Comparison of ENCODE assay signal across 8 cellular contexts in the genomic region with DNA sequence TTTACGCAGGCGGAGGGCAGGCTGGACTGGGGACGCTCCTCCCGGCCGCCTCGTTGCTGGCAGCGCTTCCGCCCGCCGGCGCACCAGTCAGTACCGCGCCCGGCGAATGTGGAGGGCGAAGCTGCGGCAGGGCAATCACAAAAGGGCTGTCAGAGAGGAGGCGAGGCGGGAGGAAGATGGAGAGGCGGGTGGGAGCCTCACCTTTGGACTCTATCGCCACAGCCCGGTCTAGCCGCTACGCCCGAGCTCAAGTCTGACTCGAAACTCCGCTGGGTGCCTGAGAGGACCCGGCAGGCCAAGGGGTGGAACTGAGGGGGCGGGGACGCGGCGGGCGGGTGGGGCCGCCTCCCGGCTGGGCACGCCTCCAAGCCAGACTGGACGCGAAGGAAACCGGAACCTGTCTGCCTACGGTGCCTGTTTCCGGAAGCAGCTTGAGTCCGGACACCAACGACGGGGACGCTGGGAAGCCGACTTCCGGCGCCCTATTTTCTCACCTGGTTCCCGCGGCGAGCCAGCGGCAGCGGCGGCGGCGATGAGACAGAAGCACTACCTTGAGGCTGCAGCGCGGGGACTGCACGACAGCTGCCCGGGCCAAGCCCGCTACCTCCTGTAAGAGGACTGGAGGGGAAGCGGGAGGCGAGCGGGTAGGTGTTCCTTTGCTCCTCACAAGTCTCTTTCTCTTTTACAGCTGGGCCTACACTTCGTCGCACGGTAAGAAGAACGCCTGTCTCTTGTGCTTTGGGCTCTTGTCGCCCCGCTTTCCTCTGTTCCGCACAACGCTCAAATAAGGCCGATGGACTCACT.
DNase-seq lines count a peak whose midpoint lies in the region; ATAC-seq and TF ChIP-seq lines count a peak whose summit lies in the region.

A gene (plus strand): TSS at position 483 of the 804 bp plus-strand sequence.

- ATAC-seq in GM19395 (IDR thresholded peaks at IDR 0.05; ENCODE audit: unreplicated experiment) (peak; percentile 87), HG03558 (IDR thresholded peaks at IDR 0.05; ENCODE audit: extremely low read depth, unreplicated experiment) (peak; percentile 71), right lobe of liver (peak; percentile 97 to 98 (median 98))

- peaks cover 0 to 24% (median 1%) of the 10 kb centered on the region in 4 donors for H3K36me3 ChIP-seq in right lobe of liver

- no peaks in the 10 kb centered on the region for H3K9me3 Mint-ChIP-seq in CD14-positive monocyte

- peak; percentile 92 for DNase-seq in CD14-positive monocyte (ENCODE audit: low spot score)
- peak; percentile 97 for DNase-seq in NCI-H748 (lab: John Stamatoyannopoulos, UW; ENCODE audit: unreplicated experiment)
- peak; percentile 92 to 93 for DNase-seq in activated CD4-positive, alpha-beta T cell treated with anti-CD3 and anti-CD28 coated beads, Interleukin-2, amount 50 U/mL, for 4 hours
- DNase-seq in dermis microvascular lymphatic vessel endothelial cell (ENCODE audit: low read depth in 2 of 2): peak; percentile 88 to 93
- peak; percentile 94 to 97 (median 97) for DNase-seq in right lobe of liver
- peak; percentile 95 for DNase-seq in stimulated activated CD4-positive, alpha-beta T cell treated with anti-CD3 and anti-CD28 coated beads, Interleukin-4, amount 100 ng/mL, for 24 hours

- WGBS in right lobe of liver (ENCODE audit: insufficient coverage, low coverage, low lambda C conversion rate, missing lambda C conversion rate): 0% methylated on average over 18 of the region's 73 CpGs

- intact Hi-C loops in CD14-positive monocyte (cut with micrococcal nuclease): loop anchor here (2.0 to 10.0 kb wide), 5 partner anchors 92 to 728 kb away; a partner anchor contains a TSS
- intact Hi-C loops in right lobe of liver (cut with DNase I): no loop called here

- H3K4me1 Mint-ChIP-seq in CD14-positive monocyte: peaks cover 41% of the 10 kb centered on the region

- H3K4me1 ChIP-seq in right lobe of liver: peaks cover 0 to 10% (median 0%) of the 10 kb centered on the region in 4 donors

- no peaks in the 10 kb centered on the region for H3K9me3 ChIP-seq in right lobe of liver

- TF ChIP-seq POLR2A in right lobe of liver (IDR thresholded peaks at IDR 0.05): peak; percentile 76

- peak within 1 kb of the TSS; percentile 85 to 89 (median 88) for H3K4me3 ChIP-seq in right lobe of liver

- peaks cover 27 to 28% of the 10 kb centered on the region in 2 donors for H3K36me3 Mint-ChIP-seq in CD14-positive monocyte

- no peaks in the 10 kb centered on the region for H3K27me3 Mint-ChIP-seq in CD14-positive monocyte (ENCODE audit: low read depth in 3 of 3)

- peak within 1 kb of the TSS; percentile 71 to 90 (median 81) for H3K27ac ChIP-seq in right lobe of liver

- peak within 1 kb of the TSS; percentile 94 to 99 (median 97) for H3K27ac Mint-ChIP-seq in CD14-positive monocyte

- H3K4me3 Mint-ChIP-seq in CD14-positive monocyte: peak within 1 kb of the TSS; percentile 98 to 99

- no peak for TF ChIP-seq CTCF in CD14-positive monocyte (IDR thresholded peaks at IDR 0.05)
- no peak for TF ChIP-seq CTCF in right lobe of liver (IDR thresholded peaks at IDR 0.05)

- H3K27me3 ChIP-seq in right lobe of liver: no peaks in the 10 kb centered on the region

Comparison
In these comparisons a context has a peak if more than half of its experiments do, and no peak if none do; other contexts are left out.
1. Peak in every context shown above with its lines: DNase-seq, ATAC-seq, H3K4me3 ChIP-seq and H3K27ac ChIP-seq.
2. intact Hi-C loops: an anchor here in CD14-positive monocyte (2.0 to 10.0 kb wide); none called in right lobe of liver.